In genomic region chr10:118569882-118570252, GRCh38 we compare ENCODE assay signal across 37 cellular contexts. TPM values are rescaled to one million over a fixed set of nuclear protein-coding genes. Genes with fewer than 3 reads are reported as not detected.
"Had no signal": no experiment of that assay in that cellular context is flagged by ENCODE, and none has a peak within 500 bp of the region (broad histone marks: within the 10 kb centered on the region; RNA-seq: fewer than 3 reads in every experiment).

No MANE protein-coding gene starts in this region.

- H3K36me3 Mint-ChIP-seq: activated naive CD4-positive, alpha-beta T cell treated with anti-CD3 and anti-CD28 coated beads, Interleukin-2, amount 50 U/mL, for 24 hours; stimulated activated effector memory CD8-positive, alpha-beta T cell treated with anti-CD3 and anti-CD28 coated beads, Interleukin-12 subunit alpha, Interleukin-12 subunit beta, amount 100 ng/mL, for 72 hours had no signal

- H3K27me3 ChIP-seq: body of pancreas, thyroid gland had no signal

- H3K27me3 Mint-ChIP-seq: activated naive CD4-positive, alpha-beta T cell treated with anti-CD3 and anti-CD28 coated beads, Interleukin-2, amount 50 U/mL, for 24 hours; stimulated activated naive CD8-positive, alpha-beta T cell treated with anti-CD3 and anti-CD28 coated beads, Interleukin-15, Interleukin-2, amounts not matched to agents 100 ng/mL and 50 ng/mL, for 24 hours had no signal

- H3K27ac ChIP-seq: body of pancreas, coronary artery, foreskin keratinocyte, heart right ventricle, left ventricle myocardium inferior, SK-N-MC, thyroid gland, WERI-Rb-1 had no signal

- H3K9me3 Mint-ChIP-seq: activated CD8-positive, alpha-beta T cell treated with anti-CD3 and anti-CD28 coated beads for 36 hours; activated naive CD4-positive, alpha-beta T cell treated with anti-CD3 and anti-CD28 coated beads, Interleukin-2, amount 50 U/mL, for 24 hours; activated T-cell treated with anti-CD3 and anti-CD28 coated beads, Interleukin-2, amount 50 U/mL, for 4 hours; activated T-helper 2 cell treated with anti-CD3 and anti-CD28 coated beads, Interferon-gamma antibody, Interleukin-2, Interleukin-4, amounts not matched to agents 10 μg/mL and 5 μg/mL and 100 μg/mL, durations not matched to agents 14 hours and 24 hours and 36 hours; effector memory CD8-positive, alpha-beta T cell; nephron; stimulated activated effector memory CD8-positive, alpha-beta T cell treated with anti-CD3 and anti-CD28 coated beads, Interleukin-12 subunit alpha, Interleukin-12 subunit beta, amount 100 ng/mL, for 72 hours; stimulated activated naive CD8-positive, alpha-beta T cell treated with anti-CD3 and anti-CD28 coated beads, Interleukin-15, Interleukin-2, amounts not matched to agents 100 ng/mL and 50 ng/mL, for 24 hours; T-helper 1 cell treated with Interleukin-12 subunit alpha and Interleukin-12 subunit beta and Interleukin-4 antibody, amounts not matched to agents 30 μg/mL and 1 μg/mL, for 36 hours had no signal

- DNase-seq: activated CD4-positive, alpha-beta T cell treated with anti-CD3 and anti-CD28 coated beads, Interleukin-2, amount 50 U/mL, for 1 hour; activated CD8-positive, alpha-beta T cell treated with anti-CD3 and anti-CD28 coated beads for 36 hours; activated T-cell treated with anti-CD3 and anti-CD28 coated beads, Interleukin-2, amount 50 U/mL, for 4 hours; aorta; body of pancreas; cerebellar nuclear complex; effector memory CD8-positive, alpha-beta T cell; erythroblast; foreskin keratinocyte; heart right ventricle; kidney glomerular epithelial cell; left ventricle myocardium inferior; mucosa of descending colon; small intestine; stimulated activated CD4-positive, alpha-beta T cell treated with anti-CD3 and anti-CD28 coated beads, Interleukin-4, amount 100 ng/mL, for 24 hours; T-helper 9 cell; thyroid gland; WERI-Rb-1 had no signal

- H3K27ac Mint-ChIP-seq: activated CD8-positive, alpha-beta T cell treated with anti-CD3 and anti-CD28 coated beads for 36 hours; activated naive CD4-positive, alpha-beta T cell treated with anti-CD3 and anti-CD28 coated beads, Interleukin-2, amount 50 U/mL, for 24 hours; activated T-helper 2 cell treated with anti-CD3 and anti-CD28 coated beads, Interferon-gamma antibody, Interleukin-2, Interleukin-4, amounts not matched to agents 10 μg/mL and 5 μg/mL and 100 μg/mL, durations not matched to agents 14 hours and 24 hours and 36 hours; effector memory CD8-positive, alpha-beta T cell; nephron; progenitor cell of endocrine pancreas; stimulated activated effector memory CD8-positive, alpha-beta T cell treated with anti-CD3 and anti-CD28 coated beads, Interleukin-12 subunit alpha, Interleukin-12 subunit beta, amount 100 ng/mL, for 72 hours; stimulated activated naive CD8-positive, alpha-beta T cell treated with anti-CD3 and anti-CD28 coated beads, Interleukin-15, Interleukin-2, amounts not matched to agents 100 ng/mL and 50 ng/mL, for 24 hours; T-helper 1 cell treated with Interleukin-12 subunit alpha and Interleukin-12 subunit beta and Interleukin-4 antibody, amounts not matched to agents 30 μg/mL and 1 μg/mL, for 36 hours had no signal

- H3K4me3 ChIP-seq: body of pancreas, coronary artery, heart right ventricle, left ventricle myocardium inferior, mucosa of descending colon, SK-N-MC, thyroid gland had no signal

- H3K4me3 Mint-ChIP-seq: activated CD8-positive, alpha-beta T cell treated with anti-CD3 and anti-CD28 coated beads for 36 hours; activated naive CD4-positive, alpha-beta T cell treated with anti-CD3 and anti-CD28 coated beads, Interleukin-2, amount 50 U/mL, for 24 hours; activated T-cell treated with anti-CD3 and anti-CD28 coated beads, Interleukin-2, amount 50 U/mL, for 4 hours; effector memory CD8-positive, alpha-beta T cell; stimulated activated effector memory CD8-positive, alpha-beta T cell treated with anti-CD3 and anti-CD28 coated beads, Interleukin-12 subunit alpha, Interleukin-12 subunit beta, amount 100 ng/mL, for 72 hours; stimulated activated naive CD8-positive, alpha-beta T cell treated with anti-CD3 and anti-CD28 coated beads, Interleukin-15, Interleukin-2, amounts not matched to agents 100 ng/mL and 50 ng/mL, for 24 hours; T-helper 1 cell treated with Interleukin-12 subunit alpha and Interleukin-12 subunit beta and Interleukin-4 antibody, amounts not matched to agents 30 μg/mL and 1 μg/mL, for 36 hours had no signal

- H3K4me1 Mint-ChIP-seq: stimulated activated effector memory CD8-positive, alpha-beta T cell treated with anti-CD3 and anti-CD28 coated beads, Interleukin-12 subunit alpha, Interleukin-12 subunit beta, amount 100 ng/mL, for 72 hours had no signal

- ATAC-seq: activated CD4-positive, CD25-positive, alpha-beta regulatory T cell treated with anti-CD3 and anti-CD28 coated beads, Interleukin-2, amount 50 U/mL, for 24 hours; activated CD8-positive, alpha-beta T cell treated with anti-CD3 and anti-CD28 coated beads for 36 hours; activated T-cell treated with anti-CD3 and anti-CD28 coated beads, Interleukin-2, amount 50 U/mL, for 4 hours; body of pancreas; effector memory CD8-positive, alpha-beta T cell; foreskin keratinocyte; heart right ventricle; mucosa of descending colon; stimulated activated effector memory CD8-positive, alpha-beta T cell treated with anti-CD3 and anti-CD28 coated beads, Interleukin-12 subunit alpha, Interleukin-12 subunit beta, amount 100 ng/mL, for 72 hours had no signal

RNA-seq across cellular contexts. Expression of gene PRLHR, which starts 25.6 kb away (rescaled TPM):
- total RNA-seq: activated CD8-positive, alpha-beta T cell treated with anti-CD3 and anti-CD28 coated beads for 36 hours; activated T-cell treated with anti-CD3 and anti-CD28 coated beads, Interleukin-2, amount 50 U/mL, for 4 hours; activated T-helper 2 cell treated with anti-CD3 and anti-CD28 coated beads, Interferon-gamma antibody, Interleukin-2, Interleukin-4, amounts not matched to agents 10 μg/mL and 5 μg/mL and 100 μg/mL, durations not matched to agents 14 hours and 24 hours and 36 hours; aorta; body of pancreas; foreskin keratinocyte; glomerular endothelial cell; heart right ventricle; left ventricle myocardium inferior; lung microvascular endothelial cell; mesenteric fat pad; mucosa of descending colon; myocyte; osteoblast; renal cortical epithelial cell; sciatic nerve; subcutaneous adipose tissue; thyroid gland; ureter had no signal
- polyA plus RNA-seq: aorta, foreskin keratinocyte, heart right ventricle had no signal
